In the genomic region with DNA sequence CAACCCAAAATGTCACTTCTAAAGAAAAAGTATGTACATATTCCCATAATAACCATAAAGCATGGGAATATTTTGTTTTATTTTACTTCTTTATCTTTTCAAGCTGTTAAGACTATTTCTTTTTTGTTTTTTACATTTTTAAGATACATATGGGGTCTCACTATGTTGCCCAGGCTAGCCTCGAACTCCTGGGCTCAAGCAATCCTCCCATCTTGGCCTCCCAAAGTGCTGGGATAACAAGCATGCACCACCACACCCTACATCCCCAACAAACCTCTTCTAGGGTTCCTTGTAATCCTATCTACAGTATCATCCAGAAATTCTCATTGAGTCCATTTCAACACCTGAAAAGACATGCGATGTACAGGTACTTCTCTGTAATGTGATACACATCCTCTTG, we compare ENCODE assay signal across 16 cellular contexts.
DNase-seq lines count a peak whose midpoint lies in the region; ATAC-seq and TF ChIP-seq lines count a peak whose summit lies in the region.
"Had no signal": no experiment of that assay in that cellular context is flagged by ENCODE, and none has a peak within 500 bp of the region (broad histone marks: within the 10 kb centered on the region; RNA-seq: fewer than 3 reads in every experiment).

No MANE protein-coding gene starts in this region.

- TF ChIP-seq CTCF in VCaP (conservative IDR thresholded peaks at IDR 0.05): no peak
- no peak for TF ChIP-seq CTCF in coronary artery (IDR thresholded peaks at IDR 0.05)
- no peak for TF ChIP-seq CTCF in transverse colon (IDR thresholded peaks at IDR 0.05)
- TF ChIP-seq CTCF in WERI-Rb-1 (IDR thresholded peaks at IDR 0.05; ENCODE audit: low read depth, low read length): no peak

- no peak for TF ChIP-seq EP300 in transverse colon (IDR thresholded peaks at IDR 0.05; ENCODE audit: low read depth)

- no peaks in the 10 kb centered on the region for H3K27me3 ChIP-seq in rectal smooth muscle tissue (ENCODE audit: control insufficient read depth, insufficient read depth, low read length)
- no peaks in the 10 kb centered on the region for H3K27me3 ChIP-seq in transverse colon
- H3K27me3 ChIP-seq in WERI-Rb-1 (ENCODE audit: insufficient read depth, low read depth, severe bottlenecking): no peaks in the 10 kb centered on the region

- no peak overlapping the region for H3K9ac ChIP-seq in rectal smooth muscle tissue (ENCODE audit: low read length)

- 85 to 92% methylated on average over 1 to 2 of the region's 2 CpGs for WGBS in transverse colon (ENCODE audit: low coverage in 1 of 2), 2 donors

- H3K36me3 ChIP-seq in rectal smooth muscle tissue (ENCODE audit: control insufficient read depth, insufficient read depth, low read length): no peaks in the 10 kb centered on the region
- H3K36me3 ChIP-seq in transverse colon: no peaks in the 10 kb centered on the region
- H3K36me3 ChIP-seq in WERI-Rb-1: no peaks in the 10 kb centered on the region

- in situ Hi-C loops in transverse colon (cut with MboI; ENCODE audit: low pct_ligation_motif_present in 1 of 4, low pct_unique_long_range_greater_than_20kb in 1 of 4, low sequenced_read_pairs in 3 of 4): loop anchor here in 1 of 4 donors (25.0 kb wide), 1 partner anchor 575 kb away; no protein-coding TSS in a partner anchor

- H3K4me3 ChIP-seq in coronary artery: no peak overlapping the region
- H3K4me3 ChIP-seq in rectal smooth muscle tissue (ENCODE audit: low read length): no peak overlapping the region
- H3K4me3 ChIP-seq in transverse colon: no peak overlapping the region
- no peak overlapping the region for H3K4me3 ChIP-seq in WERI-Rb-1 (ENCODE audit: low read depth, low read length)

- H3K27ac ChIP-seq in VCaP (peak overlapping the region; percentile 88), coronary artery (peak overlapping the region; percentile 37 to 86), rectal smooth muscle tissue (ENCODE audit: low read depth, low read length) (peak overlapping the region; percentile 59), transverse colon (peak overlapping the region in 3 of 4 donors; percentile 36 to 60 (median 42)), WERI-Rb-1 (no peak overlapping the region)

- no peak for TF ChIP-seq POLR2A in transverse colon (IDR thresholded peaks at IDR 0.05)

- H3K4me1 ChIP-seq in rectal smooth muscle tissue (ENCODE audit: control insufficient read depth, insufficient read depth, low read length) (peaks cover 18% of the 10 kb centered on the region), transverse colon (peaks cover 3 to 9% (median 7%) of the 10 kb centered on the region in 4 donors)

- H3K9me3 ChIP-seq in transverse colon (no peaks in the 10 kb centered on the region), WERI-Rb-1 (ENCODE audit: severe bottlenecking) (no peaks in the 10 kb centered on the region)

- ATAC-seq in GM19328 (IDR thresholded peaks at IDR 0.05; ENCODE audit: unreplicated experiment): no peak
- ATAC-seq in stimulated activated naive CD8-positive, alpha-beta T cell treated with anti-CD3 and anti-CD28 coated beads, Interleukin-15, Interleukin-2, amounts not matched to agents 100 U/mL and 50 U/mL, for 24 hours: no peak

- DNase-seq in coronary artery (ENCODE audit: low spot score) (no peak), transverse colon (no peak), WERI-Rb-1 (no peak)
- DNase-seq in stimulated activated naive CD8-positive, alpha-beta T cell treated with anti-CD3 and anti-CD28 coated beads, Interleukin-15, Interleukin-2, amounts not matched to agents 100 U/mL and 50 U/mL, for 24 hours: no peak
- DNase-seq: CD4-positive, alpha-beta T cell; HCEC 1CT; NCI-H1105 treated with DMSO at 0.1 percent for 48 hours; NCI-H1694 treated with DMSO at 0.1 percent for 48 hours; NCI-H2107; NCI-H446; NCI-H69; NK-92 treated with Interleukin-12 subunit alpha and Interleukin-12 subunit beta, amount 100 ng/mL, for 24 hours; SHP77 treated with DMSO at 0.1 percent for 48 hours had no signal

- intact Hi-C loops in transverse colon (cut with DNase I; ENCODE audit: low total_unique reads): no loop called here
